17 cellular contexts compared by ENCODE assay signal in genomic region chr1:38175062-38175461, GRCh38.
DNase-seq lines count a peak whose midpoint lies in the region; ATAC-seq, FAIRE-seq and TF ChIP-seq lines count a peak whose summit lies in the region.
"Had no signal": no experiment of that assay in that cellular context is flagged by ENCODE, and none has a peak within 500 bp of the region (broad histone marks: within the 10 kb centered on the region; RNA-seq: fewer than 3 reads in every experiment).

No MANE protein-coding gene starts in this region.

- no peak overlapping the region for H3K18ac ChIP-seq in H1 (ENCODE audit: extremely low read depth, low read length)

- no peak overlapping the region for H2AFZ ChIP-seq in H1 (ENCODE audit: low read length)
- H2AFZ ChIP-seq: GM23338 had no signal

- H2BK20ac ChIP-seq in H1 (ENCODE audit: low read length): peak overlapping the region; percentile 81; the same call in 1 of the 2 replicates

- POLR2A ChIA-PET in activated B cell treated with CpG ODN at 0.5 μM for 24 hours (lab: Charles Lee): interaction anchor here (0.6 to 4.6 kb wide), 5 partner anchors 16 to 300 kb away, joined by 3 to 56 read pairs (median 5); no protein-coding TSS in a partner anchor
- POLR2A ChIA-PET in H1 (lab: Charles Lee; ENCODE audit: partially characterized antibody): no interaction called here

- H3K27ac ChIP-seq in H1 (ENCODE audit: low read depth, low read length): no peak overlapping the region
- H3K27ac ChIP-seq: BLaER1 treated with 17β-estradiol and CSF1 and Interleukin-3, amounts not matched to agents 10 nM and 100 nM; HL-60 had no signal

- DNase-seq in activated B cell treated with CpG ODN at 0.5 μM for 24 hours: no peak
- DNase-seq in H1 (ENCODE audit: low read depth in 1 of 2, low spot score in 2 of 2): no peak
- DNase-seq in retina: peak; percentile 75
- DNase-seq: Calu3; CD8-positive, alpha-beta T cell; DMS79 treated with DMSO at 0.1 percent for 48 hours; H7; HFFc6 had no signal

- H4K5ac ChIP-seq in H1 (ENCODE audit: insufficient read length, low read depth, low read length): no peak overlapping the region

- TF ChIP-seq CTCF in activated B cell treated with CpG ODN at 0.5 μM for 24 hours (IDR thresholded peaks at IDR 0.05) (no peak), H1 (IDR thresholded peaks at IDR 0.05; ENCODE audit: control extremely low read depth in 1 of 3, insufficient read depth in 1 of 3, low read depth in 1 of 3, low read length in 3 of 3) (no peak)

- H3K23ac ChIP-seq in H1 (ENCODE audit: insufficient read length): no peak overlapping the region

- no peak overlapping the region for H2BK5ac ChIP-seq in H1 (ENCODE audit: low read depth, low read length)

- no peak overlapping the region for H3K4me3 ChIP-seq in H1 (ENCODE audit: extremely low read depth in 1 of 4, insufficient read depth in 2 of 4, low read depth in 3 of 4, low read length in 4 of 4)
- H3K4me3 ChIP-seq: BLaER1 treated with 17β-estradiol and CSF1 and Interleukin-3, amounts not matched to agents 10 nM and 100 nM; GM12878; GM23338 had no signal

- no peak overlapping the region for H2BK15ac ChIP-seq in H1 (ENCODE audit: low read length)

- no peak for TF ChIP-seq RAD21 in H1 (IDR thresholded peaks at IDR 0.05 in 1 of 2, conservative IDR thresholded peaks at IDR 0.05 in 1 of 2; ENCODE audit: low read depth in 2 of 2, low read length in 2 of 2)

- no peaks in the 10 kb centered on the region for H3K23me2 ChIP-seq in H1 (ENCODE audit: low read depth, low read length)

- H3K9me3 Mint-ChIP-seq in activated B cell treated with CpG ODN at 0.5 μM for 24 hours: no peaks in the 10 kb centered on the region
- H3K9me3 Mint-ChIP-seq: CD8-positive, alpha-beta T cell; HFFc6 had no signal

- H4K91ac ChIP-seq in H1 (replicated peaks; ENCODE audit: insufficient read length, low read length): no peak overlapping the region

- H3K4ac ChIP-seq in H1 (replicated peaks; ENCODE audit: insufficient read length, low read depth, low read length): no peak overlapping the region

- FAIRE-seq in H1 (lab: Jason Lieb, UNC): no peak
- FAIRE-seq: GM12878 had no signal

- H3K27ac Mint-ChIP-seq in activated B cell treated with CpG ODN at 0.5 μM for 24 hours: peak overlapping the region; percentile 93
- H3K27ac Mint-ChIP-seq: B cell; CD8-positive, alpha-beta T cell; GM23338; HFFc6 had no signal

- no peak for TF ChIP-seq POLR2A in H1 (IDR thresholded peaks at IDR 0.05; ENCODE audit: control extremely low read depth in 1 of 2, low read depth in 2 of 2, low read length in 2 of 2)

- no peaks in the 10 kb centered on the region for H3K79me1 ChIP-seq in H1 (ENCODE audit: low read depth, low read length)

- peaks cover 2% of the 10 kb centered on the region in 2 experiments; a peak in 2 of 4 replicates for H3K9me3 ChIP-seq in H1 (ENCODE audit: insufficient read depth in 2 of 2, low read depth in 1 of 2, low read length in 1 of 2)

- no peak overlapping the region for H2BK120ac ChIP-seq in H1 (replicated peaks; ENCODE audit: low read depth, low read length)

- H3K14ac ChIP-seq in H1 (ENCODE audit: insufficient read length): no peak overlapping the region

- no peaks in the 10 kb centered on the region for H3K4me1 ChIP-seq in H1 (replicated peaks in 1 of 4; ENCODE audit: control insufficient read depth in 3 of 4, insufficient read depth in 4 of 4, low read length in 3 of 4)

- no peaks in the 10 kb centered on the region for H4K20me1 ChIP-seq in H1 (replicated peaks in 1 of 2; ENCODE audit: control insufficient read depth in 1 of 2, insufficient read depth in 2 of 2, low read length in 2 of 2)
- H4K20me1 ChIP-seq: BLaER1 treated with 17β-estradiol and CSF1 and Interleukin-3, amounts not matched to agents 10 nM and 100 nM had no signal

- no peaks in the 10 kb centered on the region for H3K36me3 ChIP-seq in H1 (ENCODE audit: control insufficient read depth in 2 of 4, insufficient read depth in 4 of 4, low read length in 3 of 4)
- H3K36me3 ChIP-seq: BLaER1 treated with 17β-estradiol and CSF1 and Interleukin-3, amounts not matched to agents 10 nM and 100 nM had no signal

- no peak for ATAC-seq in activated B cell treated with CpG ODN at 0.5 μM for 24 hours (ENCODE audit: low read depth)
- ATAC-seq in HG03097 (IDR thresholded peaks at IDR 0.05; ENCODE audit: low FRiP score, unreplicated experiment): no peak
- ATAC-seq in GM21619 (IDR thresholded peaks at IDR 0.05; ENCODE audit: unreplicated experiment): no peak
- no peak for ATAC-seq in HG02981 (IDR thresholded peaks at IDR 0.05; ENCODE audit: unreplicated experiment)
- ATAC-seq: CD8-positive, alpha-beta T cell; GM23338; HCT116 had no signal

- no peak overlapping the region for H3K56ac ChIP-seq in H1 (replicated peaks; ENCODE audit: insufficient read length, low read depth, low read length)

- WGBS in H1 (ENCODE audit: extremely low coverage in 1 of 2, insufficient coverage in 1 of 2, insufficient read length in 1 of 2, insufficient replicate concordance in 2 of 2, low coverage in 1 of 2, low lambda C conversion rate in 2 of 2, missing lambda C conversion rate in 1 of 2), 2 experiments: 89% methylated on average over 9 of the region's 9 CpGs; no CpG with 5 or more reads in 1 of the 2 experiments

- no peaks in the 10 kb centered on the region for H3K27me3 Mint-ChIP-seq in activated B cell treated with CpG ODN at 0.5 μM for 24 hours
- H3K27me3 Mint-ChIP-seq: B cell had no signal

- H3K27me3 ChIP-seq in H1 (replicated peaks in 1 of 4; ENCODE audit: control insufficient read depth in 3 of 4, extremely low read depth in 1 of 4, insufficient read depth in 3 of 4, low read length in 3 of 4): no peaks in the 10 kb centered on the region; a peak in 1 of 7 replicates
- H3K27me3 ChIP-seq: BLaER1 treated with 17β-estradiol and CSF1 and Interleukin-3, amounts not matched to agents 10 nM and 100 nM had no signal

- no peak for TF ChIP-seq EP300 in H1 (IDR thresholded peaks at IDR 0.05; ENCODE audit: borderline replicate concordance in 1 of 2, low read depth in 2 of 2, low read length in 2 of 2)

- no peak overlapping the region for H3K9ac ChIP-seq in H1 (replicated peaks in 1 of 4; ENCODE audit: extremely low read depth in 1 of 4, low read depth in 3 of 4, low read length in 3 of 4)
- H3K9ac ChIP-seq: BLaER1 treated with 17β-estradiol and CSF1 and Interleukin-3, amounts not matched to agents 10 nM and 100 nM had no signal

- intact Hi-C loops in activated B cell treated with CpG ODN at 0.5 μM for 24 hours (cut with micrococcal nuclease): loop anchor here (2.0 kb wide), 1 partner anchor 308 kb away; no protein-coding TSS in a partner anchor

- no peaks in the 10 kb centered on the region for H3K79me2 ChIP-seq in H1 (ENCODE audit: control insufficient read depth in 1 of 2, insufficient read depth in 2 of 2, low read length in 2 of 2)

- 0 out of 2 replicates have a peak overlapping the region, but pooled peaks have one; percentile 0 for H2AK5ac ChIP-seq in H1 (ENCODE audit: low read depth, low read length)

- peaks cover 37% of the 10 kb centered on the region for H3K4me1 Mint-ChIP-seq in activated B cell treated with CpG ODN at 0.5 μM for 24 hours
- H3K4me1 Mint-ChIP-seq: GM23338 had no signal

- H3K4me2 ChIP-seq in H1 (ENCODE audit: insufficient read depth in 1 of 2, low read depth in 2 of 2, low read length in 2 of 2): no peak overlapping the region
- H3K4me2 ChIP-seq: GM23338 had no signal

- no peak overlapping the region for H4K8ac ChIP-seq in H1 (ENCODE audit: extremely low read depth, insufficient read depth, low read length)

- no peaks in the 10 kb centered on the region for H3K36me3 Mint-ChIP-seq in activated B cell treated with CpG ODN at 0.5 μM for 24 hours (ENCODE audit: low read depth)
- H3K36me3 Mint-ChIP-seq: CD8-positive, alpha-beta T cell had no signal

- CTCF ChIA-PET in activated B cell treated with CpG ODN at 0.5 μM for 24 hours (lab: Charles Lee) (interaction anchor here (2.3 kb wide), 1 partner anchor 22 kb away, joined by 9 read pairs; no protein-coding TSS in a partner anchor), H1 (lab: Charles Lee; ENCODE audit: partially characterized antibody) (interaction anchor here (0.7 to 2.1 kb wide), 6 partner anchors 8 to 328 kb away, joined by 3 to 5 read pairs (median 4); no protein-coding TSS in a partner anchor)

- no peak overlapping the region for H3K4me3 Mint-ChIP-seq in activated B cell treated with CpG ODN at 0.5 μM for 24 hours
- H3K4me3 Mint-ChIP-seq: B cell; CD8-positive, alpha-beta T cell; GM23338; HFFc6 had no signal

- H2BK12ac ChIP-seq in H1 (ENCODE audit: low read depth, low read length): no peak overlapping the region

TF ChIP-seq in H1, 55 proteins besides CTCF, POLR2A, EP300 and RAD21:
- TF ChIP-seq GTF2F1 (IDR thresholded peaks at IDR 0.05; ENCODE audit: borderline replicate concordance, low read depth, low read length) (no peak), KDM5A (IDR thresholded peaks at IDR 0.05; ENCODE audit: low read length) (no peak), SP2 (IDR thresholded peaks at IDR 0.05; ENCODE audit: low read length) (no peak), CREB1 (IDR thresholded peaks at IDR 0.05) (no peak), SUZ12 (IDR thresholded peaks at IDR 0.05; ENCODE audit: low read length) (no peak), BRCA1 (IDR thresholded peaks at IDR 0.05; ENCODE audit: low read depth, low read length) (no peak), SIRT6 (IDR thresholded peaks at IDR 0.05; ENCODE audit: low read length) (no peak), SAP30 (IDR thresholded peaks at IDR 0.05; ENCODE audit: insufficient read depth, insufficient replicate concordance, low read length) (no peak), CEBPB (IDR thresholded peaks at IDR 0.05; ENCODE audit: low read depth, low read length) (no peak), CBX8 (IDR thresholded peaks at IDR 0.05; ENCODE audit: borderline replicate concordance, low read depth, low read length) (no peak), JUND (IDR thresholded peaks at IDR 0.05; ENCODE audit: low read length) (no peak)
